In genomic region chr7:45031829-45032228, GRCh38 we compare ENCODE assay signal across 14 cellular contexts. TPM values are rescaled to one million over a fixed set of nuclear protein-coding genes. Genes with fewer than 3 reads are reported as not detected.
DNase-seq lines count a peak whose midpoint lies in the region; ATAC-seq, FAIRE-seq and TF ChIP-seq lines count a peak whose summit lies in the region.
"Had no signal": no experiment of that assay in that cellular context is flagged by ENCODE, and none has a peak within 500 bp of the region (broad histone marks: within the 10 kb centered on the region; RNA-seq: fewer than 3 reads in every experiment).

No MANE protein-coding gene starts in this region.

- H3K27me3 Mint-ChIP-seq in activated T-cell treated with anti-CD3 and anti-CD28 coated beads, Interleukin-2, amount 50 U/mL, for 24 hours: no peaks in the 10 kb centered on the region
- H3K27me3 Mint-ChIP-seq in activated CD8-positive, alpha-beta memory T cell treated with anti-CD3 and anti-CD28 coated beads, Interleukin-2, amount 10 ng/mL, durations not matched to agents 7 days and 5 days: no peaks in the 10 kb centered on the region
- no peaks in the 10 kb centered on the region for H3K27me3 Mint-ChIP-seq in natural killer cell treated with Interleukin-12 subunit alpha and Interleukin-12 subunit beta and Interleukin-15 and Interleukin-18, amount 100 ng/mL, for 72 hours

- CTCF ChIA-PET in activated CD8-positive, alpha-beta memory T cell treated with anti-CD3 and anti-CD28 coated beads, Interleukin-2, amount 10 ng/mL, durations not matched to agents 7 days and 5 days (lab: Charles Lee): interaction anchor here (1.6 to 3.7 kb wide), 4 partner anchors 10 to 104 kb away, joined by 5 to 13 read pairs (median 10); no protein-coding TSS in a partner anchor

- ATAC-seq in activated CD8-positive, alpha-beta memory T cell treated with anti-CD3 and anti-CD28 coated beads, Interleukin-2, amount 10 ng/mL, durations not matched to agents 7 days and 5 days: no peak
- no peak for ATAC-seq in natural killer cell treated with Interleukin-12 subunit alpha and Interleukin-12 subunit beta and Interleukin-15 and Interleukin-18, amount 100 ng/mL, for 72 hours
- ATAC-seq: upper lobe of right lung had no signal

- peaks cover 0 to 18% of the 10 kb centered on the region in 2 donors for H3K4me1 ChIP-seq in right atrium auricular region

- DNase-seq in activated T-cell treated with anti-CD3 and anti-CD28 coated beads, Interleukin-2, amount 50 U/mL, for 24 hours: no peak
- DNase-seq in activated T-cell treated with anti-CD3 and anti-CD28 coated beads, Interleukin-2, amount 50 U/mL, for 48 hours: no peak
- DNase-seq in NCI-H146 (lab: John Stamatoyannopoulos, UW): peak; percentile 60
- DNase-seq in activated CD8-positive, alpha-beta memory T cell treated with anti-CD3 and anti-CD28 coated beads, Interleukin-2, amount 10 ng/mL, durations not matched to agents 7 days and 5 days: no peak
- no peak for DNase-seq in natural killer cell treated with Interleukin-12 subunit alpha and Interleukin-12 subunit beta and Interleukin-15 and Interleukin-18, amount 100 ng/mL, for 72 hours (ENCODE audit: low spot score)
- DNase-seq in right atrium auricular region (ENCODE audit: low spot score): no peak
- no peak for DNase-seq in HTR-8/SVneo (ENCODE audit: insufficient read length, low spot score)
- no peak for DNase-seq in KG1 (lab: John Stamatoyannopoulos, UW)
- DNase-seq: NCI-H1694, upper lobe of right lung, WERI-Rb-1 had no signal

- no peak for TF ChIP-seq CTCF in right atrium auricular region (IDR thresholded peaks at IDR 0.05)

- peaks cover 2% of the 10 kb centered on the region for H3K36me3 ChIP-seq in right atrium auricular region
- H3K36me3 ChIP-seq: adrenal gland had no signal

- H3K27ac ChIP-seq in right atrium auricular region: no peak overlapping the region
- H3K27ac ChIP-seq: adrenal gland, HL-60, upper lobe of right lung had no signal

- no peaks in the 10 kb centered on the region for H3K9me3 ChIP-seq in right atrium auricular region
- H3K9me3 ChIP-seq: adrenal gland, upper lobe of right lung had no signal

- H3K4me1 Mint-ChIP-seq in activated T-cell treated with anti-CD3 and anti-CD28 coated beads, Interleukin-2, amount 50 U/mL, for 24 hours (ENCODE audit: low read depth): peaks cover 84% of the 10 kb centered on the region
- peaks cover 81% of the 10 kb centered on the region for H3K4me1 Mint-ChIP-seq in activated CD8-positive, alpha-beta memory T cell treated with anti-CD3 and anti-CD28 coated beads, Interleukin-2, amount 10 ng/mL, durations not matched to agents 7 days and 5 days
- H3K4me1 Mint-ChIP-seq in natural killer cell treated with Interleukin-12 subunit alpha and Interleukin-12 subunit beta and Interleukin-15 and Interleukin-18, amount 100 ng/mL, for 72 hours (ENCODE audit: low read depth in 2 of 2): peaks cover 60 to 72% of the 10 kb centered on the region in 2 donors

- H3K4me3 Mint-ChIP-seq in activated T-cell treated with anti-CD3 and anti-CD28 coated beads, Interleukin-2, amount 50 U/mL, for 24 hours: peak overlapping the region; percentile 43
- peak overlapping the region; percentile 16 for H3K4me3 Mint-ChIP-seq in activated CD8-positive, alpha-beta memory T cell treated with anti-CD3 and anti-CD28 coated beads, Interleukin-2, amount 10 ng/mL, durations not matched to agents 7 days and 5 days
- no peak overlapping the region for H3K4me3 Mint-ChIP-seq in natural killer cell treated with Interleukin-12 subunit alpha and Interleukin-12 subunit beta and Interleukin-15 and Interleukin-18, amount 100 ng/mL, for 72 hours
- H3K4me3 Mint-ChIP-seq: neural crest cell had no signal

- FAIRE-seq in HTR-8/SVneo (lab: Jason Lieb, UNC): no peak

- H3K27ac Mint-ChIP-seq in activated T-cell treated with anti-CD3 and anti-CD28 coated beads, Interleukin-2, amount 50 U/mL, for 24 hours: peak overlapping the region; percentile 91
- H3K27ac Mint-ChIP-seq in activated CD8-positive, alpha-beta memory T cell treated with anti-CD3 and anti-CD28 coated beads, Interleukin-2, amount 10 ng/mL, durations not matched to agents 7 days and 5 days: peak overlapping the region; percentile 8
- H3K27ac Mint-ChIP-seq in natural killer cell treated with Interleukin-12 subunit alpha and Interleukin-12 subunit beta and Interleukin-15 and Interleukin-18, amount 100 ng/mL, for 72 hours: peak overlapping the region; percentile 60 to 76

- H3K36me3 Mint-ChIP-seq in activated T-cell treated with anti-CD3 and anti-CD28 coated beads, Interleukin-2, amount 50 U/mL, for 24 hours (ENCODE audit: low read depth): peaks cover 57% of the 10 kb centered on the region
- peaks cover 45% of the 10 kb centered on the region for H3K36me3 Mint-ChIP-seq in activated CD8-positive, alpha-beta memory T cell treated with anti-CD3 and anti-CD28 coated beads, Interleukin-2, amount 10 ng/mL, durations not matched to agents 7 days and 5 days
- no peaks in the 10 kb centered on the region for H3K36me3 Mint-ChIP-seq in natural killer cell treated with Interleukin-12 subunit alpha and Interleukin-12 subunit beta and Interleukin-15 and Interleukin-18, amount 100 ng/mL, for 72 hours

- H3K4me3 ChIP-seq in right atrium auricular region: no peak overlapping the region
- H3K4me3 ChIP-seq: adrenal gland, upper lobe of right lung had no signal

- H3K9me3 Mint-ChIP-seq in activated T-cell treated with anti-CD3 and anti-CD28 coated beads, Interleukin-2, amount 50 U/mL, for 24 hours: no peaks in the 10 kb centered on the region
- H3K9me3 Mint-ChIP-seq in activated CD8-positive, alpha-beta memory T cell treated with anti-CD3 and anti-CD28 coated beads, Interleukin-2, amount 10 ng/mL, durations not matched to agents 7 days and 5 days (ENCODE audit: low read depth): no peaks in the 10 kb centered on the region
- no peaks in the 10 kb centered on the region for H3K9me3 Mint-ChIP-seq in natural killer cell treated with Interleukin-12 subunit alpha and Interleukin-12 subunit beta and Interleukin-15 and Interleukin-18, amount 100 ng/mL, for 72 hours
- H3K9me3 Mint-ChIP-seq: neural crest cell had no signal

- H3K27me3 ChIP-seq in right atrium auricular region: no peaks in the 10 kb centered on the region
- H3K27me3 ChIP-seq: adrenal gland, upper lobe of right lung had no signal

RNA-seq across cellular contexts. Expression of gene CCM2, which starts 31.8 kb away (rescaled TPM):
- total RNA-seq in activated CD8-positive, alpha-beta memory T cell treated with anti-CD3 and anti-CD28 coated beads, Interleukin-2, amount 10 ng/mL, durations not matched to agents 7 days and 5 days: 100 to 1,000 TPM in 1 of 2 experiments, 10 to 100 TPM in 1; 87.5 to 113 TPM
- 10 to 100 TPM; 59.2 to 68.4 TPM for total RNA-seq in natural killer cell treated with Interleukin-12 subunit alpha and Interleukin-12 subunit beta and Interleukin-15 and Interleukin-18, amount 100 ng/mL, for 72 hours
- total RNA-seq in right atrium auricular region: 10 to 100 TPM; 26.5 to 34.0 TPM

RNA-seq across cellular contexts. Expression of gene MYO1G, which starts 53.0 kb away (rescaled TPM):
- 100 to 1,000 TPM; 502 to 567 TPM for total RNA-seq in activated CD8-positive, alpha-beta memory T cell treated with anti-CD3 and anti-CD28 coated beads, Interleukin-2, amount 10 ng/mL, durations not matched to agents 7 days and 5 days
- total RNA-seq in natural killer cell treated with Interleukin-12 subunit alpha and Interleukin-12 subunit beta and Interleukin-15 and Interleukin-18, amount 100 ng/mL, for 72 hours: 100 to 1,000 TPM; 465 to 518 TPM
- 1 to 10 TPM in 1 of 2 donors, under 1 TPM in 1; 0.78 to 2.2 TPM for total RNA-seq in right atrium auricular region

RNA-seq across cellular contexts. Expression of gene NACAD, which starts 56.9 kb away (rescaled TPM):
- total RNA-seq in activated CD8-positive, alpha-beta memory T cell treated with anti-CD3 and anti-CD28 coated beads, Interleukin-2, amount 10 ng/mL, durations not matched to agents 7 days and 5 days: under 1 TPM; 0.09 to 0.35 TPM
- total RNA-seq in natural killer cell treated with Interleukin-12 subunit alpha and Interleukin-12 subunit beta and Interleukin-15 and Interleukin-18, amount 100 ng/mL, for 72 hours: 1 to 10 TPM; 1.1 to 1.9 TPM
- 1 to 10 TPM; 5.9 to 9.0 TPM for total RNA-seq in right atrium auricular region

Comparison
In these comparisons a context has a peak if more than half of its experiments do, and no peak if none do; other contexts are left out.
1. H3K27ac Mint-ChIP-seq: peak in every context shown above with its lines; median percentile 91 in activated T-cell treated with anti-CD3 and anti-CD28 coated beads, Interleukin-2, amount 50 U/mL, for 24 hours; 68 in natural killer cell treated with Interleukin-12 subunit alpha and Interleukin-12 subunit beta and Interleukin-15 and Interleukin-18, amount 100 ng/mL, for 72 hours; 8 in activated CD8-positive, alpha-beta memory T cell treated with anti-CD3 and anti-CD28 coated beads, Interleukin-2, amount 10 ng/mL, durations not matched to agents 7 days and 5 days.
2. RNA of gene MYO1G, which starts 53.0 kb away (total RNA-seq): 502 to 567 TPM in activated CD8-positive, alpha-beta memory T cell treated with anti-CD3 and anti-CD28 coated beads, Interleukin-2, amount 10 ng/mL, durations not matched to agents 7 days and 5 days and 465 to 518 TPM in natural killer cell treated with Interleukin-12 subunit alpha and Interleukin-12 subunit beta and Interleukin-15 and Interleukin-18, amount 100 ng/mL, for 72 hours; 0.78 to 2.2 TPM in right atrium auricular region; every median in the first group is over 100 times any median in the second.